ENCODE assay signal across 8 cellular contexts in the genomic region with DNA sequence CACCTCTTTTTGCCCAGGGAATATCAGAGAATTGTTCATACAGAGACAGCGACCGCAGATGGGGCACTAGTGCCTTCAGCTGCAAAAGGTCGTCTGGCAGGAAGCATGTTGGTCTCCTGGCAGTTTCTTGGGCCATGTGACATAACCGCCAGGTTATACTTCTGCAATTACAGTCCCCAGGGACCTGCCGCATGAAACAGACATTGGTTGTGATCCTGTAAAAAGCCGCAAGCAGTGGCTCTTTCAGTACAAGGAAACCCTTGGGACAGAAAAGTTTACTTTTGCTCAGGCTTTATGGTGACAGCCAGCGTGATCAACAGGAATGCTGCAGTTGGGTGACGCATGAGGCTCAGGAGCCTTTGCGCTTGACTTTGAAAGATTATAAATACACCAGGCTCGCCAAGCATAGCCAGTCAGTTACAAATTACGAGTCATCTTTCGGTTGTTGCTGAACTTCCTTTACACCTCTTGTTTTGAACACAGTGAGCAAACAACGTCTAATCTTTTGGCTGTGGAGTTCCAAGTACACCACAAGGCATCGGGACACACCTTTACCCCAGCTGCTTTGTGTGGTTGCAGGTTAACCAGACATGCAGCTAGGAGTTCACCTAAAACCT. TPM values are rescaled to one million over a fixed set of nuclear protein-coding genes. Genes with fewer than 3 reads are reported as not detected.
A peak's percentile ranks its signal among the peaks of the same experiment; 100 is the strongest.
DNase-seq lines count a peak whose midpoint lies in the region; ATAC-seq and TF ChIP-seq lines count a peak whose summit lies in the region.

No MANE protein-coding gene starts in this region.

- intact Hi-C loops in Calu3 (cut with micrococcal nuclease; ENCODE audit: unreplicated experiment): no loop called here

- peaks cover 35 to 58% of the 10 kb centered on the region in 2 experiments for H3K4me1 ChIP-seq in neutrophil (ENCODE audit: control insufficient read depth in 1 of 2, insufficient read depth in 1 of 2, low read depth in 1 of 2, low read length in 1 of 2)

- peak overlapping the region; percentile 45 for H3K27ac Mint-ChIP-seq in Calu3 (ENCODE audit: unreplicated experiment)

- no peaks in the 10 kb centered on the region for H3K27me3 ChIP-seq in neutrophil

- BruUV-seq in Calu3 (replicated peaks; lab: Mats Ljungman, UMichigan): no TSS peak

- DNase-seq in Calu3 (peak; percentile 20), SKM-1 treated with dmso at 0.1 percent for 144 hours (lab: John Stamatoyannopoulos, UW; ENCODE audit: unreplicated experiment) (peak; percentile 89), amniotic epithelial cell (ENCODE audit: low read depth) (peak; percentile 43), NCI-H774 (lab: John Stamatoyannopoulos, UW) (no peak), epidermal melanocyte (ENCODE audit: insufficient read length, low spot score) (no peak)

- TF ChIP-seq CTCF in Calu3 (IDR thresholded peaks at IDR 0.05; ENCODE audit: unreplicated experiment) (no peak), neutrophil (IDR thresholded peaks at IDR 0.05) (no peak)

- no peaks in the 10 kb centered on the region for H3K9me3 ChIP-seq in neutrophil

- H3K36me3 ChIP-seq in neutrophil: no peaks in the 10 kb centered on the region

- H3K27ac ChIP-seq in neutrophil: peak overlapping the region; percentile 71

- ATAC-seq in GM19467 (IDR thresholded peaks at IDR 0.05; ENCODE audit: unreplicated experiment) (peak; percentile 70), HG03521 (IDR thresholded peaks at IDR 0.05; ENCODE audit: unreplicated experiment) (peak; percentile 68)

- H3K4me3 ChIP-seq in neutrophil (ENCODE audit: low read depth in 1 of 2, low read length in 1 of 2): peak overlapping the region; percentile 22 to 30

- no peaks in the 10 kb centered on the region for H3K36me3 Mint-ChIP-seq in Calu3 (ENCODE audit: insufficient read depth, unreplicated experiment)

- peaks cover 12% of the 10 kb centered on the region for H3K4me1 Mint-ChIP-seq in Calu3 (ENCODE audit: low read depth, unreplicated experiment)

- H3K4me3 Mint-ChIP-seq in Calu3 (ENCODE audit: low read depth, unreplicated experiment): peak overlapping the region; percentile 62

- H3K9me3 Mint-ChIP-seq in Calu3 (ENCODE audit: low read depth, unreplicated experiment): no peaks in the 10 kb centered on the region

- no peaks in the 10 kb centered on the region for H3K27me3 Mint-ChIP-seq in Calu3 (ENCODE audit: unreplicated experiment)

- CTCF ChIA-PET in Calu3 (lab: Charles Lee): interaction anchor here (0.6 to 1.2 kb wide), 2 partner anchors 8 to 147 kb away, joined by 3 read pairs; no protein-coding TSS in a partner anchor

RNA-seq across cellular contexts. Expression of gene UBE2L5, which starts 50.5 kb away (rescaled TPM):
- total RNA-seq in Calu3 (2022): not detected in 2 replicates

Comparison
In these comparisons a context has a peak if more than half of its experiments do, and no peak if none do; other contexts are left out.
1. DNase-seq: peak in Calu3 (single experiment), SKM-1 treated with dmso at 0.1 percent for 144 hours (single experiment) and amniotic epithelial cell (single experiment); none in NCI-H774 (single experiment) and epidermal melanocyte (single experiment).